In genomic region chr12:124115976-124116690, GRCh38 we compare ENCODE assay signal across 26 cellular contexts.
DNase-seq lines count a peak whose midpoint lies in the region; ATAC-seq and TF ChIP-seq lines count a peak whose summit lies in the region.
"Had no signal": no experiment of that assay in that cellular context is flagged by ENCODE, and none has a peak within 500 bp of the region (broad histone marks: within the 10 kb centered on the region; RNA-seq: fewer than 3 reads in every experiment).

No MANE protein-coding gene starts in this region.

- no peaks in the 10 kb centered on the region for H3K9me2 ChIP-seq in GM23338 (ENCODE audit: insufficient read depth)
- H3K9me2 ChIP-seq in GM23248 (ENCODE audit: insufficient read depth), result no peaks in the 10 kb centered on the region

- CTCF ChIA-PET in WTC11 (lab: Charles Lee), result interaction anchor here (1.4 kb wide), 1 partner anchor 62 kb away, joined by 6 read pairs; no protein-coding TSS in a partner anchor

- H4K20me1 ChIP-seq in GM23338 (replicated peaks; ENCODE audit: insufficient read depth), result no peaks in the 10 kb centered on the region
- no peaks in the 10 kb centered on the region for H4K20me1 ChIP-seq in GM23248 (ENCODE audit: insufficient read depth)

- H3K4me3 ChIP-seq in GM23338 (peak overlapping the region; percentile 31; the same call in 1 of the 2 replicates), iPS-20b (ENCODE audit: low read length) (no peak overlapping the region), body of pancreas (no peak overlapping the region), GM23248 (no peak overlapping the region)
- H3K4me3 ChIP-seq: PC-9, SJSA1 had no signal

- H3K4me1 Mint-ChIP-seq in GM23338, result peaks cover 23% of the 10 kb centered on the region
- peaks cover 42% of the 10 kb centered on the region for H3K4me1 Mint-ChIP-seq in WTC11
- peaks cover 27% of the 10 kb centered on the region for H3K4me1 Mint-ChIP-seq in neural crest cell
- peaks cover 7% of the 10 kb centered on the region for H3K4me1 Mint-ChIP-seq in glutamatergic neuron (ENCODE audit: low read depth, unreplicated experiment)
- H3K4me1 Mint-ChIP-seq: CD4-positive, CD25-positive, alpha-beta regulatory T cell had no signal

- peaks cover 21% of the 10 kb centered on the region for H3K4me1 ChIP-seq in GM23338 (ENCODE audit: insufficient read depth)
- H3K4me1 ChIP-seq in iPS-20b (ENCODE audit: insufficient read depth, low read length), result peaks cover 1% of the 10 kb centered on the region; the same call in 1 of the 2 replicates
- no peaks in the 10 kb centered on the region for H3K4me1 ChIP-seq in body of pancreas
- no peaks in the 10 kb centered on the region for H3K4me1 ChIP-seq in GM23248 (ENCODE audit: insufficient read depth)
- H3K4me1 ChIP-seq: BE2C, SJSA1 had no signal

- WGBS in body of pancreas, 2 donors, result 79 to 83% methylated on average over 16 of the region's 16 CpGs
- 75 to 79% methylated on average over 16 of the region's 16 CpGs for WGBS in GM23248 (ENCODE audit: low coverage in 1 of 2, low lambda C conversion rate in 2 of 2, missing lambda C conversion rate in 2 of 2), 2 experiments

- peak overlapping the region; percentile 83 for H2AFZ ChIP-seq in GM23338
- H2AFZ ChIP-seq in GM23248, result no peak overlapping the region
- H2AFZ ChIP-seq: PC-9 had no signal

- peak; percentile 87 for DNase-seq in GM23338 (ENCODE audit: low spot score)
- peak; percentile 36 for DNase-seq in WTC11 (ENCODE audit: low spot score)
- DNase-seq in neural crest cell (ENCODE audit: low read depth, low spot score), result no peak
- DNase-seq in glutamatergic neuron, result no peak
- DNase-seq in body of pancreas, result no peak
- no peak for DNase-seq in GM23248
- DNase-seq: 8988T; ACHN; BE2C; CD4-positive, CD25-positive, alpha-beta regulatory T cell; DMS153; DND-41; IMR-90; MM.1S; NCI-H2029; NCI-H446 treated with DMSO at 0.1 percent for 48 hours; NCI-H526; NCI-H82; NK-92 treated with Interleukin-12 subunit alpha and Interleukin-12 subunit beta, amount 100 ng/mL, for 24 hours; PC-9 had no signal

- H3K27ac ChIP-seq in GM23338 (ENCODE audit: low read depth) (peak overlapping the region; percentile 96), iPS-20b (ENCODE audit: low read length) (no peak overlapping the region), body of pancreas (no peak overlapping the region), GM23248 (no peak overlapping the region)
- H3K27ac ChIP-seq: KMS-11, PC-9, SJSA1 had no signal

- H3K27ac Mint-ChIP-seq in GM23338 (no peak overlapping the region), WTC11 (peak overlapping the region; percentile 91), neural crest cell (ENCODE audit: unreplicated experiment) (peak overlapping the region; percentile 50), glutamatergic neuron (ENCODE audit: unreplicated experiment) (no peak overlapping the region)
- H3K27ac Mint-ChIP-seq: CD4-positive, CD25-positive, alpha-beta regulatory T cell had no signal

- H3K36me3 Mint-ChIP-seq in GM23338 (ENCODE audit: low read depth), result peaks cover 9% of the 10 kb centered on the region; the same call in 1 of the 3 replicates
- peaks cover 11% of the 10 kb centered on the region for H3K36me3 Mint-ChIP-seq in WTC11
- H3K36me3 Mint-ChIP-seq in neural crest cell (ENCODE audit: low read depth), result no peaks in the 10 kb centered on the region
- no peaks in the 10 kb centered on the region for H3K36me3 Mint-ChIP-seq in glutamatergic neuron (ENCODE audit: unreplicated experiment)

- no peaks in the 10 kb centered on the region for H3K27me3 ChIP-seq in GM23338 (ENCODE audit: insufficient read depth)
- H3K27me3 ChIP-seq in iPS-20b (ENCODE audit: insufficient read depth, low read length), result no peaks in the 10 kb centered on the region
- H3K27me3 ChIP-seq in body of pancreas, result no peaks in the 10 kb centered on the region
- no peaks in the 10 kb centered on the region for H3K27me3 ChIP-seq in GM23248 (replicated peaks; ENCODE audit: insufficient read depth)
- H3K27me3 ChIP-seq: BE2C, SJSA1 had no signal

- POLR2A ChIA-PET in WTC11 (lab: Charles Lee), result no interaction called here

- H3F3A ChIP-seq in GM23338 (replicated peaks; ENCODE audit: low read depth), result 0 out of 2 replicates have a peak, but pooled peaks cover 9% of the 10 kb centered on the region
- no peaks in the 10 kb centered on the region for H3F3A ChIP-seq in GM23248 (ENCODE audit: insufficient read depth)

- no peak for TF ChIP-seq POLR2A in body of pancreas (IDR thresholded peaks at IDR 0.05)

- no peaks in the 10 kb centered on the region for H3K9me3 ChIP-seq in iPS-20b (ENCODE audit: insufficient read depth, low read depth, low read length)
- H3K9me3 ChIP-seq in body of pancreas, result no peaks in the 10 kb centered on the region
- no peaks in the 10 kb centered on the region for H3K9me3 ChIP-seq in GM23248 (ENCODE audit: low read depth)
- H3K9me3 ChIP-seq: BE2C, SJSA1 had no signal

- H3K4me2 ChIP-seq in GM23338 (peak overlapping the region; percentile 67), GM23248 (ENCODE audit: unreplicated experiment) (no peak overlapping the region)
- H3K4me2 ChIP-seq: KMS-11, PC-9 had no signal

- in situ Hi-C loops in GM23248 (cut with MboI), result no loop called here

- intact Hi-C loops in body of pancreas (cut with DNase I), result no loop called here

- TF ChIP-seq CTCF in GM23338 (conservative IDR thresholded peaks at IDR 0.05; ENCODE audit: low read depth in 2 of 2), result no peak
- no peak for TF ChIP-seq CTCF in WTC11 (IDR thresholded peaks at IDR 0.05)
- no peak for TF ChIP-seq CTCF in neural crest cell (conservative IDR thresholded peaks at IDR 0.05)
- TF ChIP-seq CTCF in glutamatergic neuron (IDR thresholded peaks at IDR 0.05; ENCODE audit: partially characterized antibody, unreplicated experiment), result no peak
- no peak for TF ChIP-seq CTCF in body of pancreas (IDR thresholded peaks at IDR 0.05)

- H3K79me2 ChIP-seq in GM23338 (replicated peaks; ENCODE audit: insufficient read depth), result no peaks in the 10 kb centered on the region
- H3K79me2 ChIP-seq in GM23248 (ENCODE audit: insufficient read depth), result no peaks in the 10 kb centered on the region

- H3K4me3 Mint-ChIP-seq in GM23338, result no peak overlapping the region; the same call in 2 of the 3 replicates
- no peak overlapping the region for H3K4me3 Mint-ChIP-seq in WTC11
- H3K4me3 Mint-ChIP-seq in neural crest cell, result no peak overlapping the region
- H3K4me3 Mint-ChIP-seq in glutamatergic neuron (ENCODE audit: unreplicated experiment), result no peak overlapping the region
- H3K4me3 Mint-ChIP-seq: CD4-positive, CD25-positive, alpha-beta regulatory T cell had no signal

- H3K9ac ChIP-seq in iPS-20b (ENCODE audit: low read depth, low read length) (peak overlapping the region; percentile 34; the same call in 1 of the 2 replicates), GM23248 (no peak overlapping the region)
- H3K9ac ChIP-seq: KMS-11 had no signal

- ATAC-seq in GM23338 (peak; percentile 67), WTC11 (peak; percentile 79), body of pancreas (no peak), HG03095 (IDR thresholded peaks at IDR 0.05; ENCODE audit: unreplicated experiment) (no peak)
- ATAC-seq: HCT116, Right ventricle myocardium inferior had no signal

- H3K9me3 Mint-ChIP-seq in GM23338, result peaks cover 17% of the 10 kb centered on the region
- peaks cover 13% of the 10 kb centered on the region for H3K9me3 Mint-ChIP-seq in WTC11
- no peaks in the 10 kb centered on the region for H3K9me3 Mint-ChIP-seq in neural crest cell
- peaks cover 2% of the 10 kb centered on the region for H3K9me3 Mint-ChIP-seq in glutamatergic neuron (ENCODE audit: unreplicated experiment)

- H3K36me3 ChIP-seq in GM23338 (ENCODE audit: insufficient read depth) (no peaks in the 10 kb centered on the region), iPS-20b (ENCODE audit: insufficient read depth, low read depth, low read length) (no peaks in the 10 kb centered on the region), body of pancreas (replicated peaks in 1 of 2; ENCODE audit: insufficient read depth in 1 of 2, low read depth in 2 of 2) (no peaks in the 10 kb centered on the region), GM23248 (ENCODE audit: low read depth) (no peaks in the 10 kb centered on the region)
- H3K36me3 ChIP-seq: BE2C, SJSA1 had no signal

- H3K27me3 Mint-ChIP-seq in GM23338 (ENCODE audit: insufficient read depth, low read depth, poor library complexity) (peaks cover 10% of the 10 kb centered on the region), WTC11 (ENCODE audit: low read depth) (no peaks in the 10 kb centered on the region), neural crest cell (ENCODE audit: low read depth) (no peaks in the 10 kb centered on the region), glutamatergic neuron (ENCODE audit: unreplicated experiment) (peaks cover 2% of the 10 kb centered on the region)

TF ChIP-seq in WTC11, 78 proteins besides CTCF, POLR2A, EP300 and RAD21:
- no peak for TF ChIP-seq ATF1 (CRISPR knock-in tag; IDR thresholded peaks at IDR 0.05)
- TF ChIP-seq ZNF121 (CRISPR knock-in tag; IDR thresholded peaks at IDR 0.05), result no peak
- TF ChIP-seq ZNF232 (CRISPR knock-in tag; IDR thresholded peaks at IDR 0.05), result no peak
- TF ChIP-seq ZNF671 (CRISPR knock-in tag; IDR thresholded peaks at IDR 0.05), result no peak
- TF ChIP-seq HMGA2 (CRISPR knock-in tag; IDR thresholded peaks at IDR 0.05), result no peak
- TF ChIP-seq TEAD4 (CRISPR knock-in tag; IDR thresholded peaks at IDR 0.05), result no peak
- no peak for TF ChIP-seq CDX4 (CRISPR knock-in tag; IDR thresholded peaks at IDR 0.05; ENCODE audit: borderline replicate concordance)

Comparison
In these comparisons a context has a peak if more than half of its experiments do, and no peak if none do; other contexts are left out.
1. ATAC-seq: peak in GM23338 (single experiment) and WTC11 (single experiment); none in body of pancreas (single experiment) and HG03095 (single experiment).
2. DNase-seq: peak in GM23338 (single experiment) and WTC11 (single experiment); none in neural crest cell (single experiment), glutamatergic neuron (single experiment), body of pancreas (0 of 4) and GM23248 (single experiment).
3. H3K27ac Mint-ChIP-seq: peak in WTC11 (single experiment) and neural crest cell (single experiment); none in GM23338 (single experiment) and glutamatergic neuron (single experiment).